In the genomic region with DNA sequence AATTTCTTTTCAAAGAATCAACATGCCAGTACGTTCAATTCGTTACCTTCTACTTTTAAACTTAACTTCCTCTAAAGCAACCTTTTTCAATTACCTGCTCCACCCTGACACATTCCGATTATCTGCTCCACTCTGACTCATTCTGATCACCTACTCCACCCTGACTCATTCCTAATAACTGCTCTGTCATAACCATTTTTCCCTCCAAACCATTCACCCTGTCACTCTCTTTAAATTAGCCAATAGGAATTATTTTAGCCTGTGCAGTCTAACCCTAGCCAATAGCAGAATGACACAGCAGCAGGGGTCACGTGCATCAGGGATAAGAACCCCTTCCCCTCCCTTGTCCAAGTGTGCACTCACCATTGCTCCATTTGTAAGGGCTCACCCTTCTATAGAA, we compare ENCODE assay signal across 26 cellular contexts.
DNase-seq lines count a peak whose midpoint lies in the region; FAIRE-seq and TF ChIP-seq lines count a peak whose summit lies in the region.
"Had no signal": no experiment of that assay in that cellular context is flagged by ENCODE, and none has a peak within 500 bp of the region (broad histone marks: within the 10 kb centered on the region; RNA-seq: fewer than 3 reads in every experiment).

No MANE protein-coding gene starts in this region.

- H3K4me3 ChIP-seq in OCI-LY3 (ENCODE audit: low read length) (no peak overlapping the region), vagina (no peak overlapping the region)
- H3K4me3 ChIP-seq: GM12878, PC-9 had no signal

- intact Hi-C loops in posterior cingulate gyrus (cut with DNase I) (no loop called here), vagina (cut with DNase I) (no loop called here)

- FAIRE-seq in H54 (lab: Jason Lieb, UNC): peak; percentile 53
- FAIRE-seq: D721Med, GM12878 had no signal

- DNase-seq in H54 (ENCODE audit: insufficient read length, low spot score) (no peak), chondrocyte (ENCODE audit: low spot score) (no peak), nephron progenitor cell (no peak), posterior cingulate gyrus (no peak), NCI-H2227 (lab: John Stamatoyannopoulos, UW; ENCODE audit: unreplicated experiment) (no peak), vagina (ENCODE audit: extremely low spot score in 2 of 2) (no peak)
- DNase-seq in stimulated activated CD8-positive, alpha-beta memory T cell treated with anti-CD3 and anti-CD28 coated beads, Interleukin-4, amount 100 ng/mL, for 48 hours: no peak
- DNase-seq: ACHN, BE2C, EL, GDM1, H7, NCI-H1092 treated with DMSO at 0.1 percent for 48 hours, NCI-H1436, NCI-H187, NCI-H2171 treated with DMSO at 0.1 percent for 48 hours, NCI-H524, NCI-H748 treated with DMSO at 0.1 percent for 48 hours, PC-9, RPMI8226, SHP77, T-helper 1 cell had no signal

- H3K9me3 ChIP-seq in OCI-LY3 (ENCODE audit: insufficient read depth, low read length) (no peaks in the 10 kb centered on the region), vagina (no peaks in the 10 kb centered on the region)
- H3K9me3 ChIP-seq: BE2C had no signal

- no peaks in the 10 kb centered on the region for H3K36me3 Mint-ChIP-seq in chondrocyte (ENCODE audit: low read depth)
- H3K36me3 Mint-ChIP-seq in nephron progenitor cell (ENCODE audit: low read depth): no peaks in the 10 kb centered on the region
- H3K36me3 Mint-ChIP-seq: CD14-positive monocyte had no signal

- TF ChIP-seq CTCF in OCI-LY3 (IDR thresholded peaks at IDR 0.05; ENCODE audit: low read depth, low read length) (no peak), chondrocyte (IDR thresholded peaks at IDR 0.05) (no peak), nephron progenitor cell (IDR thresholded peaks at IDR 0.05) (no peak), vagina (IDR thresholded peaks at IDR 0.05) (no peak)

- H3K36me3 ChIP-seq in OCI-LY3 (replicated peaks; ENCODE audit: low read depth, low read length): no peaks in the 10 kb centered on the region
- H3K36me3 ChIP-seq in vagina: no peaks in the 10 kb centered on the region
- H3K36me3 ChIP-seq: BE2C had no signal

- no peak overlapping the region for H3K9ac ChIP-seq in OCI-LY3 (ENCODE audit: low read length)

- no peaks in the 10 kb centered on the region for H3K79me2 ChIP-seq in OCI-LY3 (ENCODE audit: low read length)

- peak overlapping the region; percentile 6; the same call in 1 of the 2 replicates for H2AFZ ChIP-seq in OCI-LY3 (ENCODE audit: low read depth, low read length)
- H2AFZ ChIP-seq: PC-9 had no signal

- H3K27me3 Mint-ChIP-seq in chondrocyte (ENCODE audit: low read depth) (no peaks in the 10 kb centered on the region), nephron progenitor cell (ENCODE audit: low read depth, poor library complexity) (no peaks in the 10 kb centered on the region)

- TF ChIP-seq POLR2A in H54 (IDR thresholded peaks at IDR 0.05; ENCODE audit: low read depth, low read length) (no peak), vagina (IDR thresholded peaks at IDR 0.05) (no peak)

- H3K4me1 ChIP-seq in OCI-LY3 (ENCODE audit: low read length) (peaks cover 7% of the 10 kb centered on the region), vagina (no peaks in the 10 kb centered on the region)

- no peaks in the 10 kb centered on the region for H4K20me1 ChIP-seq in OCI-LY3 (ENCODE audit: insufficient read depth, low read length)

- no peak overlapping the region for H3K4me2 ChIP-seq in OCI-LY3 (ENCODE audit: low read length)
- H3K4me2 ChIP-seq: PC-9 had no signal

- H3K4me1 Mint-ChIP-seq in chondrocyte (ENCODE audit: low read depth) (no peaks in the 10 kb centered on the region), nephron progenitor cell (no peaks in the 10 kb centered on the region)
- H3K4me1 Mint-ChIP-seq: CD14-positive monocyte had no signal

- H3K27ac ChIP-seq in OCI-LY3 (ENCODE audit: low read length): no peak overlapping the region
- no peak overlapping the region for H3K27ac ChIP-seq in vagina
- H3K27ac ChIP-seq: PC-9 had no signal

- peak overlapping the region; percentile 17 for H3K27ac Mint-ChIP-seq in chondrocyte (ENCODE audit: unreplicated experiment)
- H3K27ac Mint-ChIP-seq in nephron progenitor cell: peak overlapping the region; percentile 7
- H3K27ac Mint-ChIP-seq: CD14-positive monocyte had no signal

- H3K9me3 Mint-ChIP-seq in chondrocyte (ENCODE audit: low read depth): peaks cover 6% of the 10 kb centered on the region
- peaks cover 2% of the 10 kb centered on the region for H3K9me3 Mint-ChIP-seq in nephron progenitor cell

- H3K4me3 Mint-ChIP-seq in chondrocyte (ENCODE audit: unreplicated experiment) (no peak overlapping the region), nephron progenitor cell (no peak overlapping the region)
- H3K4me3 Mint-ChIP-seq: CD14-positive monocyte had no signal

- H3K27me3 ChIP-seq in OCI-LY3 (ENCODE audit: low read depth, low read length) (no peaks in the 10 kb centered on the region), vagina (no peaks in the 10 kb centered on the region)
- H3K27me3 ChIP-seq: BE2C had no signal
